In the genomic region with DNA sequence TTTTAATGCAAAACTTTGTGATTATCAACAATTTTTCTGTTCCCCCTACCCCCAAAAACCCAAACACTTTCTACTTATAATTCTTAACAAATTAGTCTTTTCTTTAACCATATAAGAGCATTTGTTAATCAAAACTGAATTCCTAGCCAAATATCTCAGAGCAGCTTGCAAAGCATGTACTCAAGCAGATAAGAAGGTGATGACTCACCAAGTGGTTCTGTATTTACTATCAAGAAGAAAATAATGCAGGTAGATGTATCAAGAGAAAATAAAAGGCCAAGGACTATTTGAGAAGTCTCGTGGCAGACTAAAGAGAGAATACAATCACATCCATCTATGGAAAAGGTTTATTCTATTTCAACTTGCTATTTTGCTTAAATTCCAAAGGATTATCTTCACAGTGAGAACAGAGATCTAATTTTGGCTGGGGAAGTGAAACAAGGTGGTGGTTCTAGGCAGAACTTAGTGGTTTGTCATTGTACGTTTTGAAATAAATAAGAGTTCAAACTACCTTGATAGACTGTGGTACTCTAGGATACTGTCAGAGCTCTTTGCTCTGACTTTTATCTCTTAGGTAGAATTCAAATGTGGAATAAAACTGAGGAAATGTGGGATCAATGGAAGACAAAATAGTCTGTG, we compare ENCODE assay signal across 15 cellular contexts.
DNase-seq lines count a peak whose midpoint lies in the region; ATAC-seq and TF ChIP-seq lines count a peak whose summit lies in the region.
"Had no signal": no experiment of that assay in that cellular context is flagged by ENCODE, and none has a peak within 500 bp of the region (broad histone marks: within the 10 kb centered on the region; RNA-seq: fewer than 3 reads in every experiment).

No MANE protein-coding gene starts in this region.

- H3K27ac ChIP-seq in SK-N-SH (ENCODE audit: low read depth in 2 of 2, low read length in 1 of 2) = no peak overlapping the region
- H3K27ac ChIP-seq in Peyer's patch = no peak overlapping the region
- H3K27ac ChIP-seq: HL-60, RWPE1, skin epidermis had no signal

- no peaks in the 10 kb centered on the region for H3K79me2 ChIP-seq in SK-N-SH (ENCODE audit: insufficient read depth)

- no peaks in the 10 kb centered on the region for H4K20me1 ChIP-seq in SK-N-SH (ENCODE audit: insufficient read depth)

- H3K4me2 ChIP-seq in SK-N-SH = no peak overlapping the region

- DNase-seq in RPMI8226 (peak; percentile 38), retinal pigment epithelial cell (ENCODE audit: low read depth) (peak; percentile 69), SK-N-SH (no peak), DMS153 treated with DMSO at 0.1 percent for 48 hours (lab: John Stamatoyannopoulos, UW; ENCODE audit: unreplicated experiment) (no peak), Peyer's patch (no peak)
- DNase-seq in stimulated activated CD4-positive, alpha-beta T cell treated with anti-CD3 and anti-CD28 coated beads, Interleukin-1b, Interleukin-23, amount 100 ng/mL, for 48 hours = no peak
- DNase-seq: activated naive CD4-positive, alpha-beta T cell treated with anti-CD3 and anti-CD28 coated beads, Interleukin-2, amount 50 U/mL, for 16 hours; DMS 273 treated with DMSO at 0.1 percent for 48 hours; hypothalamus; NCI-H1694 treated with DMSO at 0.1 percent for 48 hours had no signal

- H3K27me3 ChIP-seq in SK-N-SH (ENCODE audit: insufficient read depth) (no peaks in the 10 kb centered on the region), Peyer's patch (no peaks in the 10 kb centered on the region)

- no peaks in the 10 kb centered on the region for H3K9me2 ChIP-seq in SK-N-SH

- H3K4me1 ChIP-seq in SK-N-SH (ENCODE audit: control insufficient read depth in 1 of 2, insufficient read depth in 2 of 2, low read depth in 1 of 2, low read length in 1 of 2) = no peaks in the 10 kb centered on the region
- H3K4me1 ChIP-seq in Peyer's patch = peaks cover 0 to 4% (median 0%) of the 10 kb centered on the region in 4 donors

- TF ChIP-seq CTCF in retinal pigment epithelial cell (conservative IDR thresholded peaks at IDR 0.05; ENCODE audit: low read depth, low read length) (no peak), SK-N-SH (IDR thresholded peaks at IDR 0.05) (no peak), Peyer's patch (IDR thresholded peaks at IDR 0.05) (no peak)

- no peaks in the 10 kb centered on the region for H3F3A ChIP-seq in SK-N-SH (replicated peaks; ENCODE audit: insufficient read depth)

- TF ChIP-seq EP300 in SK-N-SH (IDR thresholded peaks at IDR 0.05; ENCODE audit: borderline replicate concordance in 1 of 2, low read depth in 1 of 2, low read length in 1 of 2) = no peak

- ATAC-seq in GM19395 (IDR thresholded peaks at IDR 0.05; ENCODE audit: unreplicated experiment) (peak; percentile 91), HG03045 (IDR thresholded peaks at IDR 0.05; ENCODE audit: unreplicated experiment) (peak; percentile 53)

- no peak overlapping the region for H3K4me3 ChIP-seq in retinal pigment epithelial cell (ENCODE audit: low read length)
- H3K4me3 ChIP-seq in SK-N-SH (ENCODE audit: low read depth in 2 of 2, low read length in 1 of 2) = no peak overlapping the region
- no peak overlapping the region for H3K4me3 ChIP-seq in Peyer's patch
- H3K4me3 ChIP-seq: skin epidermis had no signal

- no peaks in the 10 kb centered on the region for H3K9me3 ChIP-seq in SK-N-SH
- H3K9me3 ChIP-seq in Peyer's patch = no peaks in the 10 kb centered on the region

- WGBS in SK-N-SH (ENCODE audit: low lambda C conversion rate) = 8% methylated on average over 2 of the region's 2 CpGs

- TF ChIP-seq POLR2A in Peyer's patch (IDR thresholded peaks at IDR 0.05) = no peak

- CTCF ChIA-PET in SK-N-SH (lab: Yijun Ruan, JAX) = no interaction called here

- TF ChIP-seq RAD21 in SK-N-SH (IDR thresholded peaks at IDR 0.05; ENCODE audit: low read length) = no peak

- H3K9ac ChIP-seq in SK-N-SH = no peak overlapping the region

- POLR2A ChIA-PET in SK-N-SH (lab: Yijun Ruan, JAX) = no interaction called here

- no peaks in the 10 kb centered on the region for H3K36me3 ChIP-seq in SK-N-SH (replicated peaks in 1 of 2; ENCODE audit: control insufficient read depth in 1 of 2, insufficient read depth in 2 of 2, low read length in 1 of 2)
- H3K36me3 ChIP-seq in Peyer's patch = no peaks in the 10 kb centered on the region

- H2AFZ ChIP-seq in SK-N-SH (ENCODE audit: low read depth) = no peak overlapping the region

TF ChIP-seq in SK-N-SH, 30 proteins besides CTCF, POLR2A, EP300 and RAD21:
- TF ChIP-seq, protein P1, sequence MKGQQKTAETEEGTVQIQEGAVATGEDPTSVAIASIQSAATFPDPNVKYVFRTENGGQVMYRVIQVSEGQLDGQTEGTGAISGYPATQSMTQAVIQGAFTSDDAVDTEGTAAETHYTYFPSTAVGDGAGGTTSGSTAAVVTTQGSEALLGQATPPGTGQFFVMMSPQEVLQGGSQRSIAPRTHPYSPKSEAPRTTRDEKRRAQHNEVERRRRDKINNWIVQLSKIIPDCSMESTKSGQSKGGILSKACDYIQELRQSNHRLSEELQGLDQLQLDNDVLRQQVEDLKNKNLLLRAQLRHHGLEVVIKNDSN (IDR thresholded peaks at IDR 0.05; ENCODE audit: borderline replicate concordance, low read depth) = no peak
- TF ChIP-seq ELF1 (IDR thresholded peaks at IDR 0.05) (no peak), TCF12 (IDR thresholded peaks at IDR 0.05) (no peak), TAF1 (IDR thresholded peaks at IDR 0.05; ENCODE audit: borderline replicate concordance, low read depth, low read length) (no peak), TEAD4 (IDR thresholded peaks at IDR 0.05; ENCODE audit: borderline replicate concordance, insufficient read depth) (no peak), MEF2A (IDR thresholded peaks at IDR 0.05; ENCODE audit: borderline replicate concordance, low read depth) (no peak)
- TF ChIP-seq, protein P2, sequence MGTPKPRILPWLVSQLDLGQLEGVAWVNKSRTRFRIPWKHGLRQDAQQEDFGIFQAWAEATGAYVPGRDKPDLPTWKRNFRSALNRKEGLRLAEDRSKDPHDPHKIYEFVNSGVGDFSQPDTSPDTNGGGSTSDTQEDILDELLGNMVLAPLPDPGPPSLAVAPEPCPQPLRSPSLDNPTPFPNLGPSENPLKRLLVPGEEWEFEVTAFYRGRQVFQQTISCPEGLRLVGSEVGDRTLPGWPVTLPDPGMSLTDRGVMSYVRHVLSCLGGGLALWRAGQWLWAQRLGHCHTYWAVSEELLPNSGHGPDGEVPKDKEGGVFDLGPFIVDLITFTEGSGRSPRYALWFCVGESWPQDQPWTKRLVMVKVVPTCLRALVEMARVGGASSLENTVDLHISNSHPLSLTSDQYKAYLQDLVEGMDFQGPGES (IDR thresholded peaks at IDR 0.05; ENCODE audit: low read depth, low read length) = no peak
- TF ChIP-seq, protein P3, sequence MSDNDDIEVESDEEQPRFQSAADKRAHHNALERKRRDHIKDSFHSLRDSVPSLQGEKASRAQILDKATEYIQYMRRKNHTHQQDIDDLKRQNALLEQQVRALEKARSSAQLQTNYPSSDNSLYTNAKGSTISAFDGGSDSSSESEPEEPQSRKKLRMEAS (IDR thresholded peaks at IDR 0.05; ENCODE audit: low read depth) = no peak
- TF ChIP-seq, protein P4, sequence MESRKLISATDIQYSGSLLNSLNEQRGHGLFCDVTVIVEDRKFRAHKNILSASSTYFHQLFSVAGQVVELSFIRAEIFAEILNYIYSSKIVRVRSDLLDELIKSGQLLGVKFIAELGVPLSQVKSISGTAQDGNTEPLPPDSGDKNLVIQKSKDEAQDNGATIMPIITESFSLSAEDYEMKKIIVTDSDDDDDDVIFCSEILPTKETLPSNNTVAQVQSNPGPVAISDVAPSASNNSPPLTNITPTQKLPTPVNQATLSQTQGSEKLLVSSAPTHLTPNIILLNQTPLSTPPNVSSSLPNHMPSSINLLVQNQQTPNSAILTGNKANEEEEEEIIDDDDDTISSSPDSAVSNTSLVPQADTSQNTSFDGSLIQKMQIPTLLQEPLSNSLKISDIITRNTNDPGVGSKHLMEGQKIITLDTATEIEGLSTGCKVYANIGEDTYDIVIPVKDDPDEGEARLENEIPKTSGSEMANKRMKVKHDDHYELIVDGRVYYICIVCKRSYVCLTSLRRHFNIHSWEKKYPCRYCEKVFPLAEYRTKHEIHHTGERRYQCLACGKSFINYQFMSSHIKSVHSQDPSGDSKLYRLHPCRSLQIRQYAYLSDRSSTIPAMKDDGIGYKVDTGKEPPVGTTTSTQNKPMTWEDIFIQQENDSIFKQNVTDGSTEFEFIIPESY (IDR thresholded peaks at IDR 0.05; ENCODE audit: borderline replicate concordance, low read depth) = no peak

Comparison
In these comparisons a context has a peak if more than half of its experiments do, and no peak if none do; other contexts are left out.
1. DNase-seq: peak in RPMI8226 (single experiment) and retinal pigment epithelial cell (single experiment); none in SK-N-SH (single experiment), stimulated activated CD4-positive, alpha-beta T cell treated with anti-CD3 and anti-CD28 coated beads, Interleukin-1b, Interleukin-23, amount 100 ng/mL, for 48 hours (single experiment), DMS153 treated with DMSO at 0.1 percent for 48 hours (single experiment) and Peyer's patch (0 of 3).